ENCODE assay signal across 1 cellular context in the genomic region with DNA sequence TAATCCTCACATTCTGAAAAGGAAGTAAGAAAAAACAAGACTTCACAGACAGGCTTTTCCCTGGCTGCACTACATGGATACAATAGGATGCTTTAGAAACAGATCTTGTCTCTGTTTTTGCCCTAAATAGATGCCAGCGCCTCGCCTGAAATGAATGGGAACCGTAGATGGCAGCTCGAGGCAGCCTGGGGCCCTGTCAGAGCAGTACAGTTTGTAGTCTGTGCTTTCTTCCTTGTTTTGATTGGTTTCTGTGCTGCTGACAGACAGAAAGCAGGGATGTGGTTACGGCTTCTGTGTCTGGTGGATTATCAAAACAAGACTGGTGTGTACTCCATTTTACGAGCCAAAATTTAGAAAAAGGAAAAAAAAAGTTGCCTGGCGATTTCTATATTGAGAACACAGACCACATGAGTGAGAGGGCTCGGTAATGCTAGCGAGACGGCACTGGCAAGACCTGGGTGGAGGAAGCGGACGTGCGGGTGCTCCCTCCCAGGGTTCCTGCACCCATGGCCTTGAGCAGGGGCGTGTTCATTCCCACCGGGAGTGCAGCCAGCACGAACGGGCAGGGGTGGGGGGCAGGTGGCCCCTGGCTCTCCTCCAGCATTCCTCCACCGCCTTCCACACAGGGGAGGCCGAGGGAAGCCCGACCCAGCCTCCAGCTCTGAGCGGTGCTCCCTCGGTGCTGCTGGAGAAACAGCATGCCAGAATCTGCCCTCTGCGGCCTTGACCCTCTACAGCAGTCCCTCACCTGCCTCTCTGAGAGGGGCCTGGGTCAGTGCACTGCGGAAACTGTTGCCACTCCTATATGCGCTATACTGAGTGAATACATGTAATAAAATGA.
TF ChIP-seq lines count a peak whose summit lies in the region.

No MANE protein-coding gene starts in this region.

TF ChIP-seq in SK-N-SH, 30 proteins besides CTCF, POLR2A, EP300 and RAD21 (continued from another document):
- TF ChIP-seq, protein P1, sequence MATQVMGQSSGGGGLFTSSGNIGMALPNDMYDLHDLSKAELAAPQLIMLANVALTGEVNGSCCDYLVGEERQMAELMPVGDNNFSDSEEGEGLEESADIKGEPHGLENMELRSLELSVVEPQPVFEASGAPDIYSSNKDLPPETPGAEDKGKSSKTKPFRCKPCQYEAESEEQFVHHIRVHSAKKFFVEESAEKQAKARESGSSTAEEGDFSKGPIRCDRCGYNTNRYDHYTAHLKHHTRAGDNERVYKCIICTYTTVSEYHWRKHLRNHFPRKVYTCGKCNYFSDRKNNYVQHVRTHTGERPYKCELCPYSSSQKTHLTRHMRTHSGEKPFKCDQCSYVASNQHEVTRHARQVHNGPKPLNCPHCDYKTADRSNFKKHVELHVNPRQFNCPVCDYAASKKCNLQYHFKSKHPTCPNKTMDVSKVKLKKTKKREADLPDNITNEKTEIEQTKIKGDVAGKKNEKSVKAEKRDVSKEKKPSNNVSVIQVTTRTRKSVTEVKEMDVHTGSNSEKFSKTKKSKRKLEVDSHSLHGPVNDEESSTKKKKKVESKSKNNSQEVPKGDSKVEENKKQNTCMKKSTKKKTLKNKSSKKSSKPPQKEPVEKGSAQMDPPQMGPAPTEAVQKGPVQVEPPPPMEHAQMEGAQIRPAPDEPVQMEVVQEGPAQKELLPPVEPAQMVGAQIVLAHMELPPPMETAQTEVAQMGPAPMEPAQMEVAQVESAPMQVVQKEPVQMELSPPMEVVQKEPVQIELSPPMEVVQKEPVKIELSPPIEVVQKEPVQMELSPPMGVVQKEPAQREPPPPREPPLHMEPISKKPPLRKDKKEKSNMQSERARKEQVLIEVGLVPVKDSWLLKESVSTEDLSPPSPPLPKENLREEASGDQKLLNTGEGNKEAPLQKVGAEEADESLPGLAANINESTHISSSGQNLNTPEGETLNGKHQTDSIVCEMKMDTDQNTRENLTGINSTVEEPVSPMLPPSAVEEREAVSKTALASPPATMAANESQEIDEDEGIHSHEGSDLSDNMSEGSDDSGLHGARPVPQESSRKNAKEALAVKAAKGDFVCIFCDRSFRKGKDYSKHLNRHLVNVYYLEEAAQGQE (IDR thresholded peaks at IDR 0.05; ENCODE audit: low read depth, low read length), result no peak
- TF ChIP-seq, protein P2, sequence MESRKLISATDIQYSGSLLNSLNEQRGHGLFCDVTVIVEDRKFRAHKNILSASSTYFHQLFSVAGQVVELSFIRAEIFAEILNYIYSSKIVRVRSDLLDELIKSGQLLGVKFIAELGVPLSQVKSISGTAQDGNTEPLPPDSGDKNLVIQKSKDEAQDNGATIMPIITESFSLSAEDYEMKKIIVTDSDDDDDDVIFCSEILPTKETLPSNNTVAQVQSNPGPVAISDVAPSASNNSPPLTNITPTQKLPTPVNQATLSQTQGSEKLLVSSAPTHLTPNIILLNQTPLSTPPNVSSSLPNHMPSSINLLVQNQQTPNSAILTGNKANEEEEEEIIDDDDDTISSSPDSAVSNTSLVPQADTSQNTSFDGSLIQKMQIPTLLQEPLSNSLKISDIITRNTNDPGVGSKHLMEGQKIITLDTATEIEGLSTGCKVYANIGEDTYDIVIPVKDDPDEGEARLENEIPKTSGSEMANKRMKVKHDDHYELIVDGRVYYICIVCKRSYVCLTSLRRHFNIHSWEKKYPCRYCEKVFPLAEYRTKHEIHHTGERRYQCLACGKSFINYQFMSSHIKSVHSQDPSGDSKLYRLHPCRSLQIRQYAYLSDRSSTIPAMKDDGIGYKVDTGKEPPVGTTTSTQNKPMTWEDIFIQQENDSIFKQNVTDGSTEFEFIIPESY (IDR thresholded peaks at IDR 0.05; ENCODE audit: borderline replicate concordance, low read depth), result no peak
- no peak for TF ChIP-seq SIN3A (IDR thresholded peaks at IDR 0.05; ENCODE audit: borderline replicate concordance, low read depth, low read length)
